In the genomic region with DNA sequence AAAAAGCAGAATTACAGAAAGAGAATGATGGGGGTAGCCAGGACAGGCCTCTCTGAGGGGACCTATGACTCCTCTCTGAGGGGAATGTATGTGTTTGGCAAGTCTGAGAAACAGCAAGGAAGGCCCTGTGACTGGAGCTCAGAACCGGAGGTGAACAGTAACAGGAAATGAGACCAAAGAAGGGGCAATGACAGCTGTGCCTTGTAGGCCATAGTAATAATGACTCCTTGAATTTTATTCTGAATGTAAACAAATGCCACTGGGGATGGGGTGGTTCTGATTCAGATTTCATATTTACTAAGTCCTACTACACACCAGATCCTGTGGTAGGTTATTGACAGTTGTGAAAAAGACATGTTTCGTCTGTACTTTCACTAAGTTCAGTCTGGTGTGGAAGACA, we compare ENCODE assay signal across 8 cellular contexts. TPM values are rescaled to one million over a fixed set of nuclear protein-coding genes. Genes with fewer than 3 reads are reported as not detected.
DNase-seq lines count a peak whose midpoint lies in the region; ATAC-seq and TF ChIP-seq lines count a peak whose summit lies in the region.

No MANE protein-coding gene starts in this region.

- intact Hi-C loops in body of pancreas (cut with DNase I) = no loop called here
- intact Hi-C loops in left lung (cut with DNase I) = no loop called here

- no peak for DNase-seq in activated T-cell treated with anti-CD3 and anti-CD28 coated beads, Interleukin-2, amount 50 U/mL, for 24 hours
- DNase-seq in activated T-cell treated with anti-CD3 and anti-CD28 coated beads for 4 hours = no peak
- DNase-seq in T-helper 2 cell treated with Interferon-gamma antibody and Interleukin-4, amounts not matched to agents 5 μg/mL and 100 μg/mL, for 36 hours (ENCODE audit: low spot score) = peak; percentile 10
- no peak for DNase-seq in body of pancreas
- DNase-seq in left lung = no peak
- no peak for DNase-seq in glutamatergic neuron

- H3K9me3 ChIP-seq in body of pancreas (no peaks in the 10 kb centered on the region), left lung (no peaks in the 10 kb centered on the region)

- H3K36me3 Mint-ChIP-seq in activated T-cell treated with anti-CD3 and anti-CD28 coated beads, Interleukin-2, amount 50 U/mL, for 24 hours (ENCODE audit: low read depth) = peaks cover 62% of the 10 kb centered on the region
- peaks cover 14% of the 10 kb centered on the region for H3K36me3 Mint-ChIP-seq in T-helper 2 cell treated with Interferon-gamma antibody and Interleukin-4, amounts not matched to agents 5 μg/mL and 100 μg/mL, for 36 hours (ENCODE audit: low read depth)
- H3K36me3 Mint-ChIP-seq in glutamatergic neuron (ENCODE audit: unreplicated experiment) = no peaks in the 10 kb centered on the region

- H3K27ac ChIP-seq in rectal smooth muscle tissue (ENCODE audit: low read depth, low read length) (peak overlapping the region; percentile 8), body of pancreas (no peak overlapping the region), left lung (peak overlapping the region in 1 of 2 donors; percentile 13)

- no peak for TF ChIP-seq POLR2A in body of pancreas (IDR thresholded peaks at IDR 0.05)

- no peak overlapping the region for H3K4me3 Mint-ChIP-seq in activated T-cell treated with anti-CD3 and anti-CD28 coated beads, Interleukin-2, amount 50 U/mL, for 24 hours
- H3K4me3 Mint-ChIP-seq in T-helper 2 cell treated with Interferon-gamma antibody and Interleukin-4, amounts not matched to agents 5 μg/mL and 100 μg/mL, for 36 hours = no peak overlapping the region
- H3K4me3 Mint-ChIP-seq in glutamatergic neuron (ENCODE audit: unreplicated experiment) = no peak overlapping the region

- no peak overlapping the region for H3K9ac ChIP-seq in rectal smooth muscle tissue (ENCODE audit: low read length)

- H3K27me3 Mint-ChIP-seq in activated T-cell treated with anti-CD3 and anti-CD28 coated beads, Interleukin-2, amount 50 U/mL, for 24 hours = no peaks in the 10 kb centered on the region
- no peaks in the 10 kb centered on the region for H3K27me3 Mint-ChIP-seq in T-helper 2 cell treated with Interferon-gamma antibody and Interleukin-4, amounts not matched to agents 5 μg/mL and 100 μg/mL, for 36 hours (ENCODE audit: low read depth)
- peaks cover 2% of the 10 kb centered on the region for H3K27me3 Mint-ChIP-seq in glutamatergic neuron (ENCODE audit: unreplicated experiment)

- H3K9me3 Mint-ChIP-seq in activated T-cell treated with anti-CD3 and anti-CD28 coated beads, Interleukin-2, amount 50 U/mL, for 24 hours = no peaks in the 10 kb centered on the region
- no peaks in the 10 kb centered on the region for H3K9me3 Mint-ChIP-seq in T-helper 2 cell treated with Interferon-gamma antibody and Interleukin-4, amounts not matched to agents 5 μg/mL and 100 μg/mL, for 36 hours
- no peaks in the 10 kb centered on the region for H3K9me3 Mint-ChIP-seq in glutamatergic neuron (ENCODE audit: unreplicated experiment)

- H3K36me3 ChIP-seq in rectal smooth muscle tissue (ENCODE audit: control insufficient read depth, insufficient read depth, low read length) (no peaks in the 10 kb centered on the region), body of pancreas (replicated peaks in 1 of 2; ENCODE audit: insufficient read depth in 1 of 2, low read depth in 2 of 2) (peaks cover 0 to 3% of the 10 kb centered on the region in 2 donors), left lung (peaks cover 0 to 31% of the 10 kb centered on the region in 2 donors)

- H3K27me3 ChIP-seq in rectal smooth muscle tissue (ENCODE audit: control insufficient read depth, insufficient read depth, low read length) = no peaks in the 10 kb centered on the region
- no peaks in the 10 kb centered on the region for H3K27me3 ChIP-seq in body of pancreas
- no peaks in the 10 kb centered on the region for H3K27me3 ChIP-seq in left lung

- peaks cover 16% of the 10 kb centered on the region for H3K4me1 Mint-ChIP-seq in activated T-cell treated with anti-CD3 and anti-CD28 coated beads, Interleukin-2, amount 50 U/mL, for 24 hours (ENCODE audit: low read depth)
- H3K4me1 Mint-ChIP-seq in T-helper 2 cell treated with Interferon-gamma antibody and Interleukin-4, amounts not matched to agents 5 μg/mL and 100 μg/mL, for 36 hours (ENCODE audit: low read depth) = peaks cover 20% of the 10 kb centered on the region
- H3K4me1 Mint-ChIP-seq in glutamatergic neuron (ENCODE audit: low read depth, unreplicated experiment) = no peaks in the 10 kb centered on the region

- H3K4me1 ChIP-seq in rectal smooth muscle tissue (ENCODE audit: control insufficient read depth, insufficient read depth, low read length) (peaks cover 23% of the 10 kb centered on the region), body of pancreas (peaks cover 41% of the 10 kb centered on the region), left lung (peaks cover 0 to 3% of the 10 kb centered on the region in 2 donors)

- TF ChIP-seq CTCF in body of pancreas (IDR thresholded peaks at IDR 0.05) (no peak), left lung (IDR thresholded peaks at IDR 0.05) (no peak), glutamatergic neuron (IDR thresholded peaks at IDR 0.05; ENCODE audit: partially characterized antibody, unreplicated experiment) (no peak)

- peak; percentile 53 for ATAC-seq in HG02588 (IDR thresholded peaks at IDR 0.05; ENCODE audit: unreplicated experiment)
- no peak for ATAC-seq in body of pancreas
- no peak for ATAC-seq in left lung

- peak overlapping the region; percentile 22 for H3K27ac Mint-ChIP-seq in activated T-cell treated with anti-CD3 and anti-CD28 coated beads, Interleukin-2, amount 50 U/mL, for 24 hours
- peak overlapping the region; percentile 7 for H3K27ac Mint-ChIP-seq in T-helper 2 cell treated with Interferon-gamma antibody and Interleukin-4, amounts not matched to agents 5 μg/mL and 100 μg/mL, for 36 hours
- H3K27ac Mint-ChIP-seq in glutamatergic neuron (ENCODE audit: unreplicated experiment) = no peak overlapping the region

- 71 to 89% methylated on average over 2 of the region's 2 CpGs for WGBS in body of pancreas, 2 donors

- H3K4me3 ChIP-seq in rectal smooth muscle tissue (ENCODE audit: low read length) (no peak overlapping the region), body of pancreas (no peak overlapping the region), left lung (no peak overlapping the region)

RNA-seq across cellular contexts. Expression of a gene that starts 52.8 kb away (rescaled TPM):
- 10 to 100 TPM in 1 of 2 donors, 1 to 10 TPM in 1; 1.0 to 16.8 TPM for total RNA-seq in body of pancreas
- total RNA-seq in left lung = under 1 TPM; 0.50 to 0.90 TPM
- total RNA-seq in glutamatergic neuron (ENCODE audit: unreplicated experiment) = not detected
